In genomic region chr5:159096555-159097460, GRCh38 we compare ENCODE assay signal across 10 cellular contexts. TPM values are rescaled to one million over a fixed set of nuclear protein-coding genes. Genes with fewer than 3 reads are reported as not detected.
DNase-seq lines count a peak whose midpoint lies in the region; ATAC-seq and TF ChIP-seq lines count a peak whose summit lies in the region.
"Had no signal": no experiment of that assay in that cellular context is flagged by ENCODE, and none has a peak within 500 bp of the region (broad histone marks: within the 10 kb centered on the region; RNA-seq: fewer than 3 reads in every experiment).

No MANE protein-coding gene starts in this region.

- peak overlapping the region; percentile 24 for H3K4me3 ChIP-seq in colonic mucosa

- no peak for ATAC-seq in stimulated activated naive CD8-positive, alpha-beta T cell treated with anti-CD3 and anti-CD28 coated beads, Interleukin-15, Interleukin-2, amounts not matched to agents 100 U/mL and 50 U/mL, for 24 hours
- ATAC-seq in GM21515 (IDR thresholded peaks at IDR 0.05; ENCODE audit: unreplicated experiment) (no peak), HG03108 (IDR thresholded peaks at IDR 0.05; ENCODE audit: unreplicated experiment) (no peak)

- H3K9ac ChIP-seq in colonic mucosa (ENCODE audit: low read depth in 2 of 2, low read length in 2 of 2): peak overlapping the region; percentile 58 to 60

- H3K36me3 Mint-ChIP-seq in stimulated activated naive CD8-positive, alpha-beta T cell treated with anti-CD3 and anti-CD28 coated beads, Interleukin-15, Interleukin-2, amounts not matched to agents 100 ng/mL and 50 ng/mL, for 24 hours (ENCODE audit: low read depth): peaks cover 4% of the 10 kb centered on the region
- H3K36me3 Mint-ChIP-seq in nephron progenitor cell (ENCODE audit: low read depth): no peaks in the 10 kb centered on the region

- no peak overlapping the region for H3K27ac ChIP-seq in colonic mucosa
- H3K27ac ChIP-seq: epithelial cell of prostate had no signal

- intact Hi-C loops in colonic mucosa (cut with DNase I): no loop called here

- H3K27me3 Mint-ChIP-seq in stimulated activated naive CD8-positive, alpha-beta T cell treated with anti-CD3 and anti-CD28 coated beads, Interleukin-15, Interleukin-2, amounts not matched to agents 100 ng/mL and 50 ng/mL, for 24 hours: peaks cover 64% of the 10 kb centered on the region
- H3K27me3 Mint-ChIP-seq in nephron progenitor cell (ENCODE audit: low read depth, poor library complexity): peaks cover 79% of the 10 kb centered on the region

- peak overlapping the region; percentile 87 for H3K4me3 Mint-ChIP-seq in stimulated activated naive CD8-positive, alpha-beta T cell treated with anti-CD3 and anti-CD28 coated beads, Interleukin-15, Interleukin-2, amounts not matched to agents 100 ng/mL and 50 ng/mL, for 24 hours
- peak overlapping the region; percentile 89 for H3K4me3 Mint-ChIP-seq in nephron progenitor cell

- H3K27me3 ChIP-seq in colonic mucosa: peaks cover 57% of the 10 kb centered on the region

- no peaks in the 10 kb centered on the region for H3K9me3 Mint-ChIP-seq in stimulated activated naive CD8-positive, alpha-beta T cell treated with anti-CD3 and anti-CD28 coated beads, Interleukin-15, Interleukin-2, amounts not matched to agents 100 ng/mL and 50 ng/mL, for 24 hours
- H3K9me3 Mint-ChIP-seq in nephron progenitor cell: no peaks in the 10 kb centered on the region

- no peaks in the 10 kb centered on the region for H3K9me3 ChIP-seq in colonic mucosa

- no peaks in the 10 kb centered on the region for H3K4me1 ChIP-seq in colonic mucosa

- H3K27ac Mint-ChIP-seq in stimulated activated naive CD8-positive, alpha-beta T cell treated with anti-CD3 and anti-CD28 coated beads, Interleukin-15, Interleukin-2, amounts not matched to agents 100 ng/mL and 50 ng/mL, for 24 hours: no peak overlapping the region
- H3K27ac Mint-ChIP-seq in nephron progenitor cell: no peak overlapping the region

- peaks cover 45% of the 10 kb centered on the region for H3K4me1 Mint-ChIP-seq in stimulated activated naive CD8-positive, alpha-beta T cell treated with anti-CD3 and anti-CD28 coated beads, Interleukin-15, Interleukin-2, amounts not matched to agents 100 ng/mL and 50 ng/mL, for 24 hours (ENCODE audit: low read depth)
- H3K4me1 Mint-ChIP-seq in nephron progenitor cell: peaks cover 91% of the 10 kb centered on the region

- H3K36me3 ChIP-seq in colonic mucosa: no peaks in the 10 kb centered on the region

- TF ChIP-seq CTCF in colonic mucosa (IDR thresholded peaks at IDR 0.05) (no peak), nephron progenitor cell (IDR thresholded peaks at IDR 0.05) (no peak)

- no peak for DNase-seq in stimulated activated naive CD8-positive, alpha-beta T cell treated with anti-CD3 and anti-CD28 coated beads, Interleukin-15, Interleukin-2, amounts not matched to agents 100 U/mL and 50 U/mL, for 24 hours
- DNase-seq in colonic mucosa: no peak
- peak; percentile 34 for DNase-seq in nephron progenitor cell
- DNase-seq in NCI-H2029 (lab: John Stamatoyannopoulos, UW): no peak
- DNase-seq in AG08395 (ENCODE audit: low spot score): no peak
- DNase-seq: activated CD4-positive, CD25-positive, alpha-beta regulatory T cell treated with anti-CD3 and anti-CD28 coated beads, Interleukin-2, amount 50 U/mL, for 72 hours had no signal

RNA-seq across cellular contexts. Expression of gene EBF1, which starts 2.9 kb away (rescaled TPM):
- total RNA-seq in colonic mucosa: 1 to 10 TPM; 1.5 to 4.8 TPM
